17 cellular contexts compared by ENCODE assay signal in genomic region chr15:94236638-94237037, GRCh38. TPM values are rescaled to one million over a fixed set of nuclear protein-coding genes. Genes with fewer than 3 reads are reported as not detected.
A peak's percentile ranks its signal among the peaks of the same experiment; 100 is the strongest.
DNase-seq lines count a peak whose midpoint lies in the region; ATAC-seq and TF ChIP-seq lines count a peak whose summit lies in the region.
"Had no signal": no experiment of that assay in that cellular context is flagged by ENCODE, and none has a peak within 500 bp of the region (broad histone marks: within the 10 kb centered on the region; RNA-seq: fewer than 3 reads in every experiment).

No MANE protein-coding gene starts in this region.

- intact Hi-C loops in MCF 10A (cut with micrococcal nuclease) (loop anchor here (10.0 kb wide), 1 partner anchor 1212 kb away; no protein-coding TSS in a partner anchor), breast epithelium (cut with DNase I; ENCODE audit: low total_unique reads) (no loop called here), testis (cut with DNase I; ENCODE audit: low total_unique reads) (no loop called here)

- H3K4me3 ChIP-seq in breast epithelium (no peak overlapping the region), testis (no peak overlapping the region)
- H3K4me3 ChIP-seq: esophagus muscularis mucosa, MG63, stomach had no signal

- H3K27ac ChIP-seq in breast epithelium: no peak overlapping the region
- H3K27ac ChIP-seq in testis: no peak overlapping the region
- H3K27ac ChIP-seq: esophagus muscularis mucosa had no signal

- H3K4me1 Mint-ChIP-seq in MCF 10A (ENCODE audit: insufficient read depth, unreplicated experiment) (peaks cover 57% of the 10 kb centered on the region), type B pancreatic cell (ENCODE audit: unreplicated experiment) (peaks cover 10% of the 10 kb centered on the region)
- H3K4me1 Mint-ChIP-seq in naive thymus-derived CD8-positive, alpha-beta T cell: peaks cover 20 to 94% (median 37%) of the 10 kb centered on the region in 4 donors

- H3K4me3 Mint-ChIP-seq in MCF 10A (ENCODE audit: unreplicated experiment): peak overlapping the region; percentile 3
- H3K4me3 Mint-ChIP-seq in type B pancreatic cell: no peak overlapping the region
- peak overlapping the region in 1 of 10 donors; percentile 0 for H3K4me3 Mint-ChIP-seq in naive thymus-derived CD8-positive, alpha-beta T cell
- H3K4me3 Mint-ChIP-seq: neural crest cell had no signal

- H3K36me3 ChIP-seq in breast epithelium: no peaks in the 10 kb centered on the region
- no peaks in the 10 kb centered on the region for H3K36me3 ChIP-seq in testis (ENCODE audit: low read depth, missing control alignments)
- H3K36me3 ChIP-seq: esophagus muscularis mucosa, MG63, stomach had no signal

- BruUV-seq in MCF 10A (replicated peaks; lab: Mats Ljungman, UMichigan): no TSS peak

- ATAC-seq in esophagus mucosa: peak; percentile 42
- no peak for ATAC-seq in naive thymus-derived CD8-positive, alpha-beta T cell

- H3K9me3 Mint-ChIP-seq in MCF 10A (ENCODE audit: unreplicated experiment): no peaks in the 10 kb centered on the region
- peaks cover 5% of the 10 kb centered on the region for H3K9me3 Mint-ChIP-seq in type B pancreatic cell
- H3K9me3 Mint-ChIP-seq in naive thymus-derived CD8-positive, alpha-beta T cell: no peaks in the 10 kb centered on the region

- POLR2A ChIA-PET in MCF 10A (lab: Yijun Ruan, JAX): no interaction called here
- POLR2A ChIA-PET in naive thymus-derived CD8-positive, alpha-beta T cell (lab: Charles Lee): no interaction called here

- no peak for TF ChIP-seq CTCF in MCF 10A (IDR thresholded peaks at IDR 0.05; ENCODE audit: unreplicated experiment)
- TF ChIP-seq CTCF in breast epithelium (IDR thresholded peaks at IDR 0.05): no peak
- TF ChIP-seq CTCF in type B pancreatic cell (conservative IDR thresholded peaks at IDR 0.05): no peak
- no peak for TF ChIP-seq CTCF in testis (IDR thresholded peaks at IDR 0.05)

- H3K36me3 Mint-ChIP-seq in MCF 10A (ENCODE audit: insufficient read depth, unreplicated experiment) (no peaks in the 10 kb centered on the region), type B pancreatic cell (no peaks in the 10 kb centered on the region)
- H3K36me3 Mint-ChIP-seq in naive thymus-derived CD8-positive, alpha-beta T cell: no peaks in the 10 kb centered on the region

- H3K4me1 ChIP-seq in breast epithelium: no peaks in the 10 kb centered on the region
- no peaks in the 10 kb centered on the region for H3K4me1 ChIP-seq in testis

- H3K27me3 ChIP-seq in breast epithelium (no peaks in the 10 kb centered on the region), testis (no peaks in the 10 kb centered on the region)
- H3K27me3 ChIP-seq: MG63, stomach had no signal

- TF ChIP-seq POLR2A in breast epithelium (IDR thresholded peaks at IDR 0.05) (no peak), testis (IDR thresholded peaks at IDR 0.05) (no peak)

- no peaks in the 10 kb centered on the region for H3K9me3 ChIP-seq in breast epithelium
- no peaks in the 10 kb centered on the region for H3K9me3 ChIP-seq in testis
- H3K9me3 ChIP-seq: esophagus muscularis mucosa, MG63, stomach had no signal

- DNase-seq in MCF 10A (ENCODE audit: unreplicated experiment): peak; percentile 70
- DNase-seq in breast epithelium (ENCODE audit: low spot score in 2 of 2): no peak
- DNase-seq in RPMI7951 (ENCODE audit: low read depth): peak; percentile 81
- DNase-seq in type B pancreatic cell (ENCODE audit: extremely low spot score, unreplicated experiment): no peak
- DNase-seq in naive thymus-derived CD8-positive, alpha-beta T cell: no peak
- DNase-seq in SIG-M5 (lab: John Stamatoyannopoulos, UW): no peak
- DNase-seq in testis: no peak
- DNase-seq: activated naive CD4-positive, alpha-beta T cell; GDM1; mammary epithelial cell; MG63; NCI-H2081 treated with DMSO at 0.1 percent for 48 hours; NCI-H524 treated with DMSO at 0.1 percent for 48 hours; stomach had no signal

- CTCF ChIA-PET in MCF 10A (lab: Yijun Ruan, JAX): interaction anchor here (1.9 kb wide), 1 partner anchor 88 kb away, joined by 6 read pairs; no protein-coding TSS in a partner anchor

- peak overlapping the region; percentile 86 for H3K27ac Mint-ChIP-seq in MCF 10A (ENCODE audit: low read depth, unreplicated experiment)
- peak overlapping the region; percentile 49 for H3K27ac Mint-ChIP-seq in type B pancreatic cell
- peak overlapping the region in 4 of 10 donors; percentile 5 to 74 (median 30) for H3K27ac Mint-ChIP-seq in naive thymus-derived CD8-positive, alpha-beta T cell

- whole genome bisulfite sequencing in testis, 2 donors: 81 to 84% methylated on average over 3 of the region's 3 CpGs

- H3K27me3 Mint-ChIP-seq in MCF 10A (ENCODE audit: insufficient read depth, unreplicated experiment) (no peaks in the 10 kb centered on the region), type B pancreatic cell (peaks cover 19% of the 10 kb centered on the region)
- H3K27me3 Mint-ChIP-seq in naive thymus-derived CD8-positive, alpha-beta T cell: no peaks in the 10 kb centered on the region

RNA-seq across cellular contexts. Expression of gene MCTP2, which starts 5.3 kb away (rescaled TPM):
- total RNA-seq in MCF 10A (2022) (20.5 and 25.7 TPM in 2 replicates), breast epithelium (10 to 100 TPM in 2 of 3 donors, 1 to 10 TPM in 1; 6.4 to 46.2 (median 25.9) TPM), esophagus mucosa (14.6 TPM), type B pancreatic cell (ENCODE audit: low replicate concordance) (4.8 and 10.5 TPM in 2 replicates), testis (10 to 100 TPM in 1 of 2 donors, 1 to 10 TPM in 1; 7.6 to 13.8 TPM)
- 26.5 and 39.5 TPM in 2 replicates for total RNA-seq in RPMI7951 (2014; rRNA removed; shearing (Covaris generic))
- total RNA-seq in naive thymus-derived CD8-positive, alpha-beta T cell: 10 to 100 TPM; 12.2 to 14.9 TPM
- 1 to 10 TPM; 1.8 to 5.6 (median 2.6) TPM for polyA plus RNA-seq in naive thymus-derived CD8-positive, alpha-beta T cell
- polyA plus RNA-seq in testis (ENCODE audit: insufficient read depth, low read depth, low replicate concordance): 6.7 TPM

Comparison
In these comparisons a context has a peak if more than half of its experiments do, and no peak if none do; other contexts are left out.
1. DNase-seq: peak in MCF 10A (single experiment) and RPMI7951 (single experiment); none in breast epithelium (0 of 2), type B pancreatic cell (single experiment), naive thymus-derived CD8-positive, alpha-beta T cell (0 of 10), SIG-M5 (single experiment) and testis (single experiment).